ENCODE assay signal across 28 cellular contexts in genomic region chr13:59742467-59742866, GRCh38.
"Had no signal": no experiment of that assay in that cellular context is flagged by ENCODE, and none has a peak within 500 bp of the region (broad histone marks: within the 10 kb centered on the region; RNA-seq: fewer than 3 reads in every experiment).

No MANE protein-coding gene starts in this region.

- H3K27ac Mint-ChIP-seq: natural killer cell; nephron progenitor cell; neural progenitor cell; stimulated activated memory B cell treated with anti-CD40 and anti-IgM and Interleukin-4, amounts not matched to agents 10 μg/mL and 1 μg/mL and 100 μg/mL, for 72 hours had no signal

- H3K79me2 ChIP-seq: parathyroid adenoma had no signal

- H3K4me3 Mint-ChIP-seq: naive B cell; natural killer cell; nephron progenitor cell; neural progenitor cell; stimulated activated memory B cell treated with anti-CD40 and anti-IgM and Interleukin-4, amounts not matched to agents 10 μg/mL and 1 μg/mL and 100 μg/mL, for 72 hours; stimulated activated naive CD8-positive, alpha-beta T cell treated with anti-CD3 and anti-CD28 coated beads, Interleukin-15, amount 100 ng/mL, for 72 hours had no signal

- H3K4me1 ChIP-seq: lower lobe of right lung, parathyroid adenoma, right atrium auricular region, right lobe of liver, tibial nerve, upper lobe of left lung had no signal

- ATAC-seq: left colon; left lung; lower lobe of right lung; natural killer cell; right lobe of liver; stimulated activated memory B cell treated with anti-CD40 and anti-IgM and Interleukin-4, amounts not matched to agents 10 μg/mL and 1 μg/mL and 100 μg/mL, for 72 hours; stimulated activated naive CD8-positive, alpha-beta T cell treated with anti-CD3 and anti-CD28 coated beads, Interleukin-15, amount 100 ng/mL, for 72 hours had no signal

- H3K27me3 ChIP-seq: left lung, neural progenitor cell, neutrophil, right atrium auricular region, right lobe of liver, tibial nerve, upper lobe of left lung had no signal

- H3K36me3 Mint-ChIP-seq: immature natural killer cell; naive B cell; natural killer cell; stimulated activated memory B cell treated with anti-CD40 and anti-IgM and Interleukin-4, amounts not matched to agents 10 μg/mL and 1 μg/mL and 100 μg/mL, for 72 hours had no signal

- H3K9me3 ChIP-seq: left lung, lower lobe of right lung, neutrophil, right atrium auricular region, right lobe of liver, tibial nerve, upper lobe of left lung had no signal

- H3K27me3 Mint-ChIP-seq: naive B cell; stimulated activated memory B cell treated with anti-CD40 and anti-IgM and Interleukin-4, amounts not matched to agents 10 μg/mL and 1 μg/mL and 100 μg/mL, for 72 hours; stimulated activated naive CD8-positive, alpha-beta T cell treated with anti-CD3 and anti-CD28 coated beads, Interleukin-15, amount 100 ng/mL, for 72 hours had no signal

- H3K4me3 ChIP-seq: left lung, lower lobe of right lung, neural progenitor cell, right atrium auricular region, right lobe of liver, smooth muscle cell, tibial nerve, upper lobe of left lung had no signal

- H2AFZ ChIP-seq: neural progenitor cell had no signal

- H3K9me3 Mint-ChIP-seq: nephron progenitor cell; neural progenitor cell; stimulated activated memory B cell treated with anti-CD40 and anti-IgM and Interleukin-4, amounts not matched to agents 10 μg/mL and 1 μg/mL and 100 μg/mL, for 72 hours; stimulated activated naive CD8-positive, alpha-beta T cell treated with anti-CD3 and anti-CD28 coated beads, Interleukin-15, amount 100 ng/mL, for 72 hours had no signal

- H3K4me2 ChIP-seq: neural progenitor cell, smooth muscle cell had no signal

- FAIRE-seq: islet of Langerhans, kidney had no signal

- H3K36me3 ChIP-seq: left lung, lower lobe of right lung, neutrophil, right atrium auricular region, right lobe of liver, tibial nerve, upper lobe of left lung had no signal

- H3K9ac ChIP-seq: neural progenitor cell, parathyroid adenoma had no signal

- H3K27ac ChIP-seq: left lung, lower lobe of right lung, neural progenitor cell, neutrophil, right atrium auricular region, right lobe of liver, tibial nerve, upper lobe of left lung had no signal

- H3K4me1 Mint-ChIP-seq: naive B cell; stimulated activated naive CD8-positive, alpha-beta T cell treated with anti-CD3 and anti-CD28 coated beads, Interleukin-15, amount 100 ng/mL, for 72 hours had no signal

- DNase-seq: hypothalamus; immature natural killer cell; kidney; left colon; left lung; lower lobe of right lung; mammary epithelial cell; naive B cell; natural killer cell; nephron progenitor cell; occipital lobe; right lobe of liver; stimulated activated CD4-positive, alpha-beta T cell treated with anti-CD3 and anti-CD28 coated beads, Interleukin-1b, Interleukin-23, amount 100 ng/mL, for 48 hours; stimulated activated CD4-positive, alpha-beta T cell treated with anti-CD3 and anti-CD28 coated beads, Interleukin-2, amount 100 ng/mL, for 48 hours; stimulated activated CD4-positive, alpha-beta T cell treated with anti-CD3 and anti-CD28 coated beads, Interleukin-4, amount 100 ng/mL, for 4 hours; stimulated activated CD8-positive, alpha-beta memory T cell treated with anti-CD3 and anti-CD28 coated beads, Interleukin-4, amount 100 ng/mL, for 48 hours; stimulated activated naive CD4-positive, alpha-beta T cell treated with Interleukin-2 at 50 U/mL for 16 hours; stimulated activated naive CD8-positive, alpha-beta T cell treated with anti-CD3 and anti-CD28 coated beads, Interleukin-15, amount 100 ng/mL, for 72 hours; substantia nigra; upper lobe of left lung had no signal
